Comparison of ENCODE assay signal across 15 cellular contexts in genomic region chr3:15102833-15103232, GRCh38.
DNase-seq lines count a peak whose midpoint lies in the region; TF ChIP-seq lines count a peak whose summit lies in the region.
"Had no signal": no experiment of that assay in that cellular context is flagged by ENCODE, and none has a peak within 500 bp of the region (broad histone marks: within the 10 kb centered on the region; RNA-seq: fewer than 3 reads in every experiment).

No MANE protein-coding gene starts in this region.

- no peak for TF ChIP-seq CTCF in tibial artery (IDR thresholded peaks at IDR 0.05)

- CTCF ChIA-PET in activated naive CD4-positive, alpha-beta T cell treated with anti-CD3 and anti-CD28 coated beads, Interleukin-2, amount 10 ng/mL, durations not matched to agents 7 days and 5 days (lab: Charles Lee) = interaction anchor here (0.6 to 1.4 kb wide), 2 partner anchors 15 to 245 kb away, joined by 3 read pairs; no protein-coding TSS in a partner anchor

- H3K27ac ChIP-seq in epithelial cell of prostate (peak overlapping the region; percentile 33), tibial artery (peak overlapping the region; percentile 86 to 87)

- intact Hi-C loops in tibial artery (cut with DNase I; ENCODE audit: low total_unique reads) = no loop called here

- H3K4me3 Mint-ChIP-seq in activated naive CD4-positive, alpha-beta T cell treated with anti-CD3 and anti-CD28 coated beads, Interleukin-2, amount 10 ng/mL, durations not matched to agents 7 days and 5 days = no peak overlapping the region
- H3K4me3 Mint-ChIP-seq: activated CD4-positive, alpha-beta memory T cell treated with anti-CD3 and anti-CD28 coated beads, Interleukin-2, amount 10 ng/mL, durations not matched to agents 7 days and 5 days; T-helper 1 cell treated with Interleukin-12 subunit alpha and Interleukin-12 subunit beta and Interleukin-4 antibody, amounts not matched to agents 30 μg/mL and 1 μg/mL, for 36 hours had no signal

- no peaks in the 10 kb centered on the region for H3K9me3 ChIP-seq in tibial artery

- H3K4me3 ChIP-seq in tibial artery = no peak overlapping the region

- H3K27ac Mint-ChIP-seq in activated naive CD4-positive, alpha-beta T cell treated with anti-CD3 and anti-CD28 coated beads, Interleukin-2, amount 10 ng/mL, durations not matched to agents 7 days and 5 days = peak overlapping the region; percentile 42
- H3K27ac Mint-ChIP-seq: activated CD4-positive, alpha-beta memory T cell treated with anti-CD3 and anti-CD28 coated beads, Interleukin-2, amount 10 ng/mL, durations not matched to agents 7 days and 5 days; T-helper 1 cell treated with Interleukin-12 subunit alpha and Interleukin-12 subunit beta and Interleukin-4 antibody, amounts not matched to agents 30 μg/mL and 1 μg/mL, for 36 hours had no signal

- peaks cover 34% of the 10 kb centered on the region for H3K27me3 Mint-ChIP-seq in activated naive CD4-positive, alpha-beta T cell treated with anti-CD3 and anti-CD28 coated beads, Interleukin-2, amount 10 ng/mL, durations not matched to agents 7 days and 5 days

- H3K27me3 ChIP-seq in tibial artery = no peaks in the 10 kb centered on the region

- peaks cover 43% of the 10 kb centered on the region for H3K4me1 Mint-ChIP-seq in activated naive CD4-positive, alpha-beta T cell treated with anti-CD3 and anti-CD28 coated beads, Interleukin-2, amount 10 ng/mL, durations not matched to agents 7 days and 5 days

- peaks cover 0 to 39% (median 30%) of the 10 kb centered on the region in 4 donors for H3K4me1 ChIP-seq in tibial artery

- DNase-seq in activated naive CD4-positive, alpha-beta T cell treated with anti-CD3 and anti-CD28 coated beads, Interleukin-2, amount 10 ng/mL, durations not matched to agents 7 days and 5 days = no peak
- DNase-seq in activated naive CD4-positive, alpha-beta T cell treated with Interleukin-2 at 50 U/mL for 16 hours = no peak
- DNase-seq in epithelial cell of prostate (ENCODE audit: low read depth, low spot score) (no peak), middle frontal gyrus (ENCODE audit: extremely low spot score, low spot score) (peak; percentile 6), tibial artery (no peak), NCI-H510A treated with DMSO at 0.1 percent for 48 hours (lab: John Stamatoyannopoulos, UW) (no peak), NCI-H187 treated with DMSO at 0.1 percent for 48 hours (lab: John Stamatoyannopoulos, UW) (no peak), NCI-H146 treated with DMSO at 0.1 percent for 48 hours (lab: John Stamatoyannopoulos, UW; ENCODE audit: unreplicated experiment) (no peak)
- DNase-seq: ACHN; activated CD4-positive, alpha-beta memory T cell treated with anti-CD3 and anti-CD28 coated beads, Interleukin-2, amount 10 ng/mL, durations not matched to agents 7 days and 5 days; activated naive CD4-positive, alpha-beta T cell treated with anti-CD3 and anti-CD28 coated beads, Interleukin-2, amount 50 U/mL, for 16 hours; mesenchymal stem cell; NCI-H1048; trophoblast cell had no signal

- peaks cover 6% of the 10 kb centered on the region for H3K36me3 Mint-ChIP-seq in activated naive CD4-positive, alpha-beta T cell treated with anti-CD3 and anti-CD28 coated beads, Interleukin-2, amount 10 ng/mL, durations not matched to agents 7 days and 5 days

- no peaks in the 10 kb centered on the region for H3K36me3 ChIP-seq in tibial artery

- H3K9me3 Mint-ChIP-seq in activated naive CD4-positive, alpha-beta T cell treated with anti-CD3 and anti-CD28 coated beads, Interleukin-2, amount 10 ng/mL, durations not matched to agents 7 days and 5 days = no peaks in the 10 kb centered on the region
- H3K9me3 Mint-ChIP-seq: activated CD4-positive, alpha-beta memory T cell treated with anti-CD3 and anti-CD28 coated beads, Interleukin-2, amount 10 ng/mL, durations not matched to agents 7 days and 5 days; T-helper 1 cell treated with Interleukin-12 subunit alpha and Interleukin-12 subunit beta and Interleukin-4 antibody, amounts not matched to agents 30 μg/mL and 1 μg/mL, for 36 hours had no signal
